ENCODE assay signal across 21 cellular contexts in the genomic region with DNA sequence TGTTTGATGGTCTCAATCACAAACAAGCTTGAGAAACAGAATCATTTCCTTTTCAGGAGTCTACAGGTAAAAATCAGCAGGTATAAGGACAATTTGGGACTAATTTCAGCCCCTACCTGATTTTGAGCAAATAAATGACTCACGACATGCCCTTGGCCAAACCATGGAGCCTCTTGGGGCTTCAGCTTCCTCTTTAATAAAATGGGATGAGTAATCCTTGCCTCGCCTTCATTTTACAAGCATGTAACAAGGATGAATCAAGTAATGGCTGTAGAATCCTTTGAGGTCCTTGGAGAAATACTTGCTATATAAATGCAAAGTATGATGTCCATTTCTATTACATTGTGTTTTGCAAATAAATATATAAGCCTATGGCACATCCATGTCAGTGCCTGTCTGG.
DNase-seq lines count a peak whose midpoint lies in the region; FAIRE-seq and TF ChIP-seq lines count a peak whose summit lies in the region.
"Had no signal": no experiment of that assay in that cellular context is flagged by ENCODE, and none has a peak within 500 bp of the region (broad histone marks: within the 10 kb centered on the region; RNA-seq: fewer than 3 reads in every experiment).

No MANE protein-coding gene starts in this region.

- H3K4me3 ChIP-seq in epithelial cell of esophagus (ENCODE audit: low read length) (no peak overlapping the region), lower leg skin (ENCODE audit: low read depth, poor library complexity, severe bottlenecking) (no peak overlapping the region)
- H3K4me3 ChIP-seq: pancreas, spleen had no signal

- WGBS in lower leg skin, 2 donors = 12 to 48% methylated on average over 2 of the region's 2 CpGs

- TF ChIP-seq CTCF in epithelial cell of esophagus (IDR thresholded peaks at IDR 0.05; ENCODE audit: insufficient read depth, low read depth, low read length, missing control alignments) (no peak), lower leg skin (IDR thresholded peaks at IDR 0.05) (no peak)

- no peak for FAIRE-seq in urothelium cell line (lab: Jason Lieb, UNC)
- FAIRE-seq: endothelial cell of umbilical vein, G401.6, HepG2, pancreas had no signal

- no peak for TF ChIP-seq POLR2A in lower leg skin (IDR thresholded peaks at IDR 0.05)

- DNase-seq in DMS53 (lab: John Stamatoyannopoulos, UW) (peak; percentile 13), DMS53 treated with DMSO at 0.1 percent for 48 hours (lab: John Stamatoyannopoulos, UW; ENCODE audit: unreplicated experiment) (no peak), LoVo (ENCODE audit: low spot score) (peak; percentile 81), epithelial cell of esophagus (ENCODE audit: low read depth) (peak; percentile 63), urothelium cell line (ENCODE audit: low spot score) (peak; percentile 10), lower leg skin (ENCODE audit: low spot score in 2 of 2) (no peak), amniotic stem cell (lab: John Stamatoyannopoulos, UW) (no peak), HK-2 (ENCODE audit: unreplicated experiment) (no peak)
- DNase-seq: activated CD4-positive, alpha-beta T cell treated with anti-CD3 and anti-CD28 coated beads, Interleukin-2, amount 50 U/mL, for 1 hour; activated T-cell treated with anti-CD3 and anti-CD28 coated beads, Interleukin-2, amount 50 U/mL, for 4 hours; CD4-positive, alpha-beta memory T cell; foreskin melanocyte; Kasumi-1; NCI-H2029; NCI-H526 treated with DMSO at 0.1 percent for 48 hours; pancreas; SIG-M5; spleen had no signal

- intact Hi-C loops in lower leg skin (cut with DNase I; ENCODE audit: low total_unique reads) = no loop called here

Comparison
In these comparisons a context has a peak if more than half of its experiments do, and no peak if none do; other contexts are left out.
1. DNase-seq: peak in DMS53 (single experiment), LoVo (single experiment), epithelial cell of esophagus (single experiment) and urothelium cell line (single experiment); none in DMS53 treated with DMSO at 0.1 percent for 48 hours (single experiment), lower leg skin (0 of 2), amniotic stem cell (single experiment) and HK-2 (single experiment).